In genomic region chr3:127634653-127635052, GRCh38 we compare ENCODE assay signal across 22 cellular contexts. TPM values are rescaled to one million over a fixed set of nuclear protein-coding genes. Genes with fewer than 3 reads are reported as not detected.
DNase-seq lines count a peak whose midpoint lies in the region; ATAC-seq, FAIRE-seq and TF ChIP-seq lines count a peak whose summit lies in the region.
"Had no signal": no experiment of that assay in that cellular context is flagged by ENCODE, and none has a peak within 500 bp of the region (broad histone marks: within the 10 kb centered on the region; RNA-seq: fewer than 3 reads in every experiment).

No MANE protein-coding gene starts in this region.

- TF ChIP-seq RAD21 in K562 (CRISPR knock-in tag; conservative IDR thresholded peaks at IDR 0.05 in 1 of 2, IDR thresholded peaks at IDR 0.05 in 1 of 2), result no peak

- no peak for TF ChIP-seq EP300 in K562 (IDR thresholded peaks at IDR 0.05; ENCODE audit: low read length)

- H3K36me3 ChIP-seq in HEK293 (ENCODE audit: control insufficient read depth in 2 of 2, insufficient read depth in 1 of 2, low read length in 2 of 2) (no peaks in the 10 kb centered on the region), K562 (ENCODE audit: control insufficient read depth, insufficient read depth, low read length) (peaks cover 6% of the 10 kb centered on the region; the same call in 2 of the 3 replicates), trophoblast cell (ENCODE audit: control insufficient read depth in 1 of 2, insufficient read depth in 2 of 2, low read length in 2 of 2) (no peaks in the 10 kb centered on the region)

- H4K20me1 ChIP-seq in K562 (replicated peaks; ENCODE audit: control insufficient read depth, insufficient read depth, low read length), result peaks cover 4% of the 10 kb centered on the region; the same call in 1 of the 2 replicates

- H3K4me3 ChIP-seq in HEK293 (ENCODE audit: low read depth, low read length) (no peak overlapping the region), K562 (no peak overlapping the region), trophoblast cell (ENCODE audit: low read depth, low read length) (no peak overlapping the region)

- H3K79me2 ChIP-seq in K562 (ENCODE audit: control insufficient read depth, insufficient read depth, low read length) (peaks cover 35% of the 10 kb centered on the region), trophoblast cell (ENCODE audit: control insufficient read depth, insufficient read depth, low read length, poor library complexity) (no peaks in the 10 kb centered on the region)

- H3K4me2 ChIP-seq in K562 (ENCODE audit: insufficient read depth, low read length) (no peak overlapping the region), trophoblast cell (ENCODE audit: low read length) (no peak overlapping the region)

- no peaks in the 10 kb centered on the region for H3K27me3 ChIP-seq in K562 (ENCODE audit: control insufficient read depth in 2 of 2, insufficient read depth in 2 of 2, low read length in 2 of 2)
- peaks cover 6% of the 10 kb centered on the region for H3K27me3 ChIP-seq in trophoblast cell (ENCODE audit: insufficient read depth, low read length)

- POLR2A ChIA-PET in HEK293 (lab: Yijun Ruan, JAX), result no interaction called here
- POLR2A ChIA-PET in K562 (lab: Yijun Ruan, JAX), result interaction anchor here (1.3 kb wide), 1 partner anchor 36 kb away, joined by 5 read pairs; no protein-coding TSS in a partner anchor

- no TSS peak for BruUV-seq in K562 (replicated peaks; lab: Mats Ljungman, UMichigan)

- WGBS in K562 (ENCODE audit: insufficient coverage, low coverage, missing lambda C conversion rate), result 49% methylated on average over 9 of the region's 12 CpGs
- no CpG with 5 or more reads among the region's 12 CpGs for WGBS in trophoblast cell (ENCODE audit: extremely low coverage, insufficient coverage, insufficient read length)

- DNase-seq in A172 (ENCODE audit: low spot score), result peak; percentile 36
- peak in 2 of 4 experiments; percentile 28 to 32 for DNase-seq in K562 (ENCODE audit: extremely low read depth in 1 of 4, low spot score in 3 of 4)
- DNase-seq in trophoblast cell, result peak; percentile 26 to 59
- DNase-seq in urothelium cell line (ENCODE audit: low spot score), result no peak
- no peak for DNase-seq in amniotic stem cell (lab: John Stamatoyannopoulos, UW)
- no peak for DNase-seq in GM13977 (ENCODE audit: low spot score)
- DNase-seq: ACHN; BE2C; C1 segment of cervical spinal cord; CD4-positive, CD25-positive, alpha-beta regulatory T cell; CD8-positive, alpha-beta memory T cell; COR-L47; GDM1; GOT3; H7; IMR-90 had no signal

- H3K27ac ChIP-seq in HEK293 (ENCODE audit: extremely low read depth, low read depth, low read length), result no peak overlapping the region
- no peak overlapping the region for H3K27ac ChIP-seq in K562 (ENCODE audit: extremely low read depth, low read depth, low read length)
- no peak overlapping the region for H3K27ac ChIP-seq in trophoblast cell (ENCODE audit: low read depth, low read length)

- intact Hi-C loops in K562 (cut with micrococcal nuclease), result no loop called here

- no peak overlapping the region for H3K9ac ChIP-seq in K562 (ENCODE audit: insufficient read depth in 1 of 2, low read depth in 2 of 2, low read length in 2 of 2)
- H3K9ac ChIP-seq in trophoblast cell (ENCODE audit: low read length), result no peak overlapping the region

- H3K9me3 ChIP-seq in HEK293 (ENCODE audit: control insufficient read depth, insufficient read depth, low read depth, low read length) (no peaks in the 10 kb centered on the region), K562 (replicated peaks; ENCODE audit: control insufficient read depth, insufficient read depth, low read depth, low read length) (no peaks in the 10 kb centered on the region), trophoblast cell (ENCODE audit: insufficient read depth, low read depth, low read length) (peaks cover 2% of the 10 kb centered on the region)
- H3K9me3 ChIP-seq: BE2C had no signal

- H3K79me1 ChIP-seq in trophoblast cell (ENCODE audit: low read length), result peaks cover 7% of the 10 kb centered on the region

- TF ChIP-seq POLR2A in K562 (conservative IDR thresholded peaks at IDR 0.05), result no peak

- no peak overlapping the region for H3K23ac ChIP-seq in trophoblast cell (ENCODE audit: low read length)

- H2AK5ac ChIP-seq in trophoblast cell (ENCODE audit: low read length), result no peak overlapping the region

- H3K4ac ChIP-seq in trophoblast cell (ENCODE audit: low read depth, low read length), result no peak overlapping the region

- H3K9me1 ChIP-seq in K562 (ENCODE audit: control insufficient read depth, insufficient read depth, low read length), result peaks cover 4% of the 10 kb centered on the region

- H2AFZ ChIP-seq in K562 (ENCODE audit: low read depth, low read length) (no peak overlapping the region), trophoblast cell (ENCODE audit: insufficient read depth, low read length, poor library complexity) (no peak overlapping the region)

- no peak overlapping the region for H3K18ac ChIP-seq in trophoblast cell (ENCODE audit: low read length)

- peaks cover 3% of the 10 kb centered on the region; the same call in 1 of the 2 replicates for H3K4me1 ChIP-seq in HEK293 (ENCODE audit: control insufficient read depth, insufficient read depth, low read length)
- peaks cover 9 to 10% of the 10 kb centered on the region in 2 experiments; a peak in 4 of 5 replicates for H3K4me1 ChIP-seq in K562 (replicated peaks in 1 of 2; ENCODE audit: control insufficient read depth in 2 of 2, insufficient read depth in 2 of 2, low read length in 2 of 2)
- peaks cover 9 to 15% of the 10 kb centered on the region in 2 experiments for H3K4me1 ChIP-seq in trophoblast cell (ENCODE audit: control insufficient read depth in 1 of 2, insufficient read depth in 2 of 2, low read length in 2 of 2)

- H3K14ac ChIP-seq in trophoblast cell (ENCODE audit: low read length), result no peak overlapping the region

- H2BK5ac ChIP-seq in trophoblast cell (ENCODE audit: low read depth, low read length, poor library complexity), result no peak overlapping the region

- no peak overlapping the region for H2BK12ac ChIP-seq in trophoblast cell (ENCODE audit: low read length)

- H4K8ac ChIP-seq in trophoblast cell (ENCODE audit: low read depth, low read length), result no peak overlapping the region

- no peak overlapping the region for H2BK120ac ChIP-seq in trophoblast cell (ENCODE audit: insufficient read depth, low read length, poor library complexity)

- CTCF ChIA-PET in HEK293 (lab: Yijun Ruan, JAX) (interaction anchor here (0.7 to 2.0 kb wide), 2 partner anchors 18 to 61 kb away, joined by 3 to 4 read pairs; no protein-coding TSS in a partner anchor), K562 (lab: Yijun Ruan, JAX; ENCODE audit: low intra/inter-chr PET ratio) (no interaction called here)

- H4K91ac ChIP-seq in trophoblast cell (ENCODE audit: low read depth, low read length), result no peak overlapping the region

- TF ChIP-seq CTCF in HEK293 (tag by site-specific recombination; IDR thresholded peaks at IDR 0.05) (no peak), K562 (IDR thresholded peaks at IDR 0.05 in 2 of 3, conservative IDR thresholded peaks at IDR 0.05 in 1 of 3; ENCODE audit: insufficient read depth in 2 of 3, low read depth in 1 of 3, low read length in 3 of 3) (no peak), GM13977 (IDR thresholded peaks at IDR 0.05; ENCODE audit: extremely low read depth, insufficient read depth, missing control alignments) (no peak)

- no peak overlapping the region for H4K12ac ChIP-seq in trophoblast cell (ENCODE audit: low read depth, low read length)

- FAIRE-seq in K562 (lab: Jason Lieb, UNC) (no peak), urothelium cell line (lab: Jason Lieb, UNC) (no peak)
- FAIRE-seq: A204.1, D721Med, GM12892, HTR-8/SVneo had no signal

- no peak for ATAC-seq in K562
- ATAC-seq: HCT116 had no signal

- in situ Hi-C loops in K562 (cut with MboI), result no loop called here
- in situ Hi-C loops in GM13977 (cut with MboI; ENCODE audit: low pct_unique_long_range_greater_than_20kb, low sequenced_read_pairs, unreplicated experiment), result no loop called here

RNA-seq across cellular contexts. Expression of gene PODXL2, which starts 5.7 kb away (rescaled TPM):
- 29.6 and 45.8 TPM in 2 replicates for total RNA-seq in A172 (2014; rRNA removed; shearing (Covaris generic))
- 17.2 and 34.9 TPM in 2 replicates for total RNA-seq in K562 (2011; cell fraction: chromatin; rRNA removed; ENCODE audit: low replicate concordance)
- total RNA-seq in K562 (2011; cell fraction: nucleolus; rRNA removed), result 47.0 and 49.4 TPM in 2 replicates
- total RNA-seq in K562 (2011; cell fraction: nucleoplasm; rRNA removed), result 23.7 and 31.7 TPM in 2 replicates
- total RNA-seq in K562 (2014; rRNA removed) (52.5 and 59.1 TPM in 2 replicates), K562 (2014; rRNA removed; fragmentation: Illumina TruSeq; extraction: Trizol) (16.1 TPM in 2 replicates), K562 (2015; rRNA removed; fragmentation: Illumina TruSeq; extraction: Trizol) (21.9 and 22.3 TPM in 2 replicates), K562 (2021) (39.6 and 42.4 TPM in 2 replicates)
- polyA plus RNA-seq in K562 (2011; rRNA removed) (19.2 and 20.3 TPM in 2 replicates), K562 (2014; fragmentation: Illumina TruSeq; extraction: Trizol) (22.1 and 27.7 TPM in 2 replicates), K562 (2014; fragmentation: Nextera tagmentation; extraction: Ambion mirVana) (under 1 TPM; 0.03 to 0.07 TPM), K562 (2014; rRNA removed) (49.0 and 50.3 TPM in 2 replicates)
- polyA plus RNA-seq in K562 (2011; cell fraction: cytosol; rRNA removed), result 19.5 and 45.6 TPM in 2 replicates
- polyA plus RNA-seq in K562 (2011; cell fraction: nucleus; rRNA removed), result 22.1 and 37.7 TPM in 2 replicates
- 18.9 and 20.5 TPM in 2 replicates for polyA plus RNA-seq in K562 (2012)
- 12.9 and 14.7 TPM in 2 replicates for polyA minus RNA-seq in K562 (2011; rRNA and poly(A)+ RNA removed)
- 16.8 and 18.6 TPM in 2 replicates for polyA minus RNA-seq in K562 (2011; cell fraction: cytosol; rRNA and poly(A)+ RNA removed)
- polyA minus RNA-seq in K562 (2011; cell fraction: nucleus; rRNA and poly(A)+ RNA removed), result 9.6 and 11.8 TPM in 2 replicates
- 0.61 and 0.78 TPM in 2 replicates for polyA plus RNA-seq in trophoblast cell (2013)

RNA-seq across cellular contexts. Expression of gene MCM2, which starts 36.4 kb away (rescaled TPM):
- 197 and 201 TPM in 2 replicates for total RNA-seq in A172 (2014; rRNA removed; shearing (Covaris generic))
- 47.8 and 103 TPM in 2 replicates for total RNA-seq in K562 (2011; cell fraction: chromatin; rRNA removed; ENCODE audit: low replicate concordance)
- total RNA-seq in K562 (2011; cell fraction: nucleolus; rRNA removed), result 73.3 and 75.2 TPM in 2 replicates
- 58.3 and 58.7 TPM in 2 replicates for total RNA-seq in K562 (2011; cell fraction: nucleoplasm; rRNA removed)
- total RNA-seq in K562 (2014; rRNA removed) (114 and 127 TPM in 2 replicates), K562 (2014; rRNA removed; fragmentation: Illumina TruSeq; extraction: Trizol) (42.8 and 53.3 TPM in 2 replicates), K562 (2015; rRNA removed; fragmentation: Illumina TruSeq; extraction: Trizol) (74.8 and 78.4 TPM in 2 replicates), K562 (2021) (132 and 139 TPM in 2 replicates)
- polyA plus RNA-seq in K562 (2011; rRNA removed) (85.3 and 107 TPM in 2 replicates), K562 (2014; fragmentation: Illumina TruSeq; extraction: Trizol) (67.5 and 83.1 TPM in 2 replicates), K562 (2014; fragmentation: Nextera tagmentation; extraction: Ambion mirVana) (1 to 10 TPM; 5.8 to 5.9 TPM), K562 (2014; rRNA removed) (76.5 and 83.7 TPM in 2 replicates)
- polyA plus RNA-seq in K562 (2011; cell fraction: cytosol; rRNA removed), result 111 and 139 TPM in 2 replicates
- 97.8 and 104 TPM in 2 replicates for polyA plus RNA-seq in K562 (2011; cell fraction: nucleus; rRNA removed)
- 69.7 and 85.9 TPM in 2 replicates for polyA plus RNA-seq in K562 (2012)
- 93.0 and 140 TPM in 2 replicates for polyA minus RNA-seq in K562 (2011; rRNA and poly(A)+ RNA removed)
- polyA minus RNA-seq in K562 (2011; cell fraction: cytosol; rRNA and poly(A)+ RNA removed), result 127 and 131 TPM in 2 replicates
- polyA minus RNA-seq in K562 (2011; cell fraction: nucleus; rRNA and poly(A)+ RNA removed), result 35.5 and 49.1 TPM in 2 replicates
- polyA plus RNA-seq in trophoblast cell (2013), result 15.4 and 15.8 TPM in 2 replicates

RNA-seq across cellular contexts. Expression of gene ABTB1, which starts 38.1 kb away (rescaled TPM):
- 1.9 and 4.2 TPM in 2 replicates for total RNA-seq in A172 (2014; rRNA removed; shearing (Covaris generic))
- 7.7 and 16.8 TPM in 2 replicates for total RNA-seq in K562 (2011; cell fraction: chromatin; rRNA removed; ENCODE audit: low replicate concordance)
- total RNA-seq in K562 (2011; cell fraction: nucleolus; rRNA removed), result 13.7 and 16.5 TPM in 2 replicates
- 6.9 and 9.3 TPM in 2 replicates for total RNA-seq in K562 (2011; cell fraction: nucleoplasm; rRNA removed)
- total RNA-seq in K562 (2014; rRNA removed) (0.68 and 1.0 TPM in 2 replicates), K562 (2014; rRNA removed; fragmentation: Illumina TruSeq; extraction: Trizol) (0.25 and 0.26 TPM in 2 replicates), K562 (2015; rRNA removed; fragmentation: Illumina TruSeq; extraction: Trizol) (0.29 and 0.30 TPM in 2 replicates), K562 (2021) (1.6 and 1.9 TPM in 2 replicates)
- polyA plus RNA-seq in K562 (2011; rRNA removed) (1.2 and 1.7 TPM in 2 replicates), K562 (2014; fragmentation: Illumina TruSeq; extraction: Trizol) (0.42 and 1.1 TPM in 2 replicates), K562 (2014; fragmentation: Nextera tagmentation; extraction: Ambion mirVana) (under 1 TPM in 1 of 2 experiments, not detected in 1; 0.04 TPM), K562 (2014; rRNA removed) (1.4 and 2.3 TPM in 2 replicates)
- polyA plus RNA-seq in K562 (2011; cell fraction: cytosol; rRNA removed), result 1.3 and 2.5 TPM in 2 replicates
- 14.3 and 22.2 TPM in 2 replicates for polyA plus RNA-seq in K562 (2011; cell fraction: nucleus; rRNA removed)
- polyA plus RNA-seq in K562 (2012), result 1.7 and 6.1 TPM in 2 replicates
- 0.60 and 0.95 TPM in 2 replicates for polyA minus RNA-seq in K562 (2011; rRNA and poly(A)+ RNA removed)
- polyA minus RNA-seq in K562 (2011; cell fraction: cytosol; rRNA and poly(A)+ RNA removed), result 1.0 and 2.4 TPM in 2 replicates
- 4.1 and 5.9 TPM in 2 replicates for polyA minus RNA-seq in K562 (2011; cell fraction: nucleus; rRNA and poly(A)+ RNA removed)
- polyA plus RNA-seq in trophoblast cell (2013), result 3.6 and 4.3 TPM in 2 replicates

RNA-seq across cellular contexts. Expression of gene TPRA1, which starts 44.1 kb away (rescaled TPM):
- 56.0 and 61.8 TPM in 2 replicates for total RNA-seq in A172 (2014; rRNA removed; shearing (Covaris generic))
- total RNA-seq in K562 (2011; cell fraction: chromatin; rRNA removed; ENCODE audit: low replicate concordance), result 9.3 and 35.1 TPM in 2 replicates
- total RNA-seq in K562 (2011; cell fraction: nucleolus; rRNA removed), result 40.4 and 44.2 TPM in 2 replicates
- total RNA-seq in K562 (2011; cell fraction: nucleoplasm; rRNA removed), result 25.4 and 30.3 TPM in 2 replicates
- 18.6 and 23.2 TPM in 2 replicates for total RNA-seq in K562 (2014; rRNA removed)
- 3.7 and 7.3 TPM in 2 replicates for total RNA-seq in K562 (2014; rRNA removed; fragmentation: Illumina TruSeq; extraction: Trizol)
- 9.2 and 10.3 TPM in 2 replicates for total RNA-seq in K562 (2015; rRNA removed; fragmentation: Illumina TruSeq; extraction: Trizol)
- total RNA-seq in K562 (2021), result 19.4 and 21.5 TPM in 2 replicates
- polyA plus RNA-seq in K562 (2011; rRNA removed), result 13.9 and 18.2 TPM in 2 replicates
- polyA plus RNA-seq in K562 (2011; cell fraction: cytosol; rRNA removed), result 26.2 and 45.0 TPM in 2 replicates
- 43.6 and 57.3 TPM in 2 replicates for polyA plus RNA-seq in K562 (2011; cell fraction: nucleus; rRNA removed)
- polyA plus RNA-seq in K562 (2012), result 14.2 and 17.5 TPM in 2 replicates
- 11.1 and 13.2 TPM in 2 replicates for polyA plus RNA-seq in K562 (2014; fragmentation: Illumina TruSeq; extraction: Trizol)
- polyA plus RNA-seq in K562 (2014; fragmentation: Nextera tagmentation; extraction: Ambion mirVana), result 1 to 10 TPM in 1 of 2 experiments, under 1 TPM in 1; 0.66 to 1.4 TPM
- polyA plus RNA-seq in K562 (2014; rRNA removed), result 16.7 and 19.5 TPM in 2 replicates
- polyA minus RNA-seq in K562 (2011; rRNA and poly(A)+ RNA removed), result 7.6 and 11.4 TPM in 2 replicates
- polyA minus RNA-seq in K562 (2011; cell fraction: cytosol; rRNA and poly(A)+ RNA removed), result 9.7 and 14.2 TPM in 2 replicates
- polyA minus RNA-seq in K562 (2011; cell fraction: nucleus; rRNA and poly(A)+ RNA removed), result 9.0 and 15.6 TPM in 2 replicates
- 11.5 and 13.0 TPM in 2 replicates for polyA plus RNA-seq in trophoblast cell (2013)

Comparison
In these comparisons a context has a peak if more than half of its experiments do, and no peak if none do; other contexts are left out.
1. DNase-seq: peak in A172 (single experiment) and trophoblast cell (2 of 2); none in urothelium cell line (single experiment), amniotic stem cell (single experiment) and GM13977 (single experiment).